ENCODE assay signal across 8 cellular contexts in genomic region chr1:47438321-47439150, GRCh38. TPM values are rescaled to one million over a fixed set of nuclear protein-coding genes. Genes with fewer than 3 reads are reported as not detected.
A peak's percentile ranks its signal among the peaks of the same experiment; 100 is the strongest.
DNase-seq lines count a peak whose midpoint lies in the region; ATAC-seq and TF ChIP-seq lines count a peak whose summit lies in the region.

No MANE protein-coding gene starts in this region.

- DNase-seq in GM20000 (ENCODE audit: low spot score), result peak; percentile 45
- no peak for DNase-seq in RWPE1 (ENCODE audit: low spot score)
- peak; percentile 16 to 39 for DNase-seq in central memory CD8-positive, alpha-beta T cell (ENCODE audit: low spot score in 2 of 2)
- peak; percentile 66 for DNase-seq in osteoblast (ENCODE audit: insufficient read length, low spot score, missing footprints)
- no peak for DNase-seq in NCI-H1105 (lab: John Stamatoyannopoulos, UW)

- TF ChIP-seq CTCF in GM20000 (IDR thresholded peaks at IDR 0.05; ENCODE audit: extremely low read depth, missing control alignments), result no peak
- no peak for TF ChIP-seq CTCF in RWPE1 (conservative IDR thresholded peaks at IDR 0.05; ENCODE audit: low read depth)
- TF ChIP-seq CTCF in osteoblast (IDR thresholded peaks at IDR 0.05; ENCODE audit: extremely low read depth, low read depth, low read length), result no peak

- peaks cover 13% of the 10 kb centered on the region for H3K4me1 ChIP-seq in osteoblast (ENCODE audit: insufficient read depth, low read length)

- POLR2A ChIA-PET in RWPE1 (lab: Yijun Ruan, JAX; ENCODE audit: low non-redundant PET), result no interaction called here

- H3K27ac Mint-ChIP-seq in central memory CD8-positive, alpha-beta T cell (ENCODE audit: low read depth), result peak overlapping the region; percentile 68

- H3K9me3 Mint-ChIP-seq in central memory CD8-positive, alpha-beta T cell, result no peaks in the 10 kb centered on the region

- H3K27ac ChIP-seq in RWPE1, result peak overlapping the region; percentile 87
- no peak overlapping the region for H3K27ac ChIP-seq in osteoblast (ENCODE audit: low read depth, low read length)

- H3K4me3 Mint-ChIP-seq in central memory CD8-positive, alpha-beta T cell, result peak overlapping the region; percentile 90

- H3K4me2 ChIP-seq in osteoblast (ENCODE audit: insufficient read depth, low read length), result peak overlapping the region; percentile 90

- H3K27me3 Mint-ChIP-seq in central memory CD8-positive, alpha-beta T cell, result no peaks in the 10 kb centered on the region

- no peaks in the 10 kb centered on the region for H3K79me2 ChIP-seq in osteoblast (ENCODE audit: insufficient read depth, low read length)

- no peak for ATAC-seq in central memory CD8-positive, alpha-beta T cell (replicated peaks; ENCODE audit: extremely low read depth, poor library complexity, severe bottlenecking)
- ATAC-seq in HG03521 (IDR thresholded peaks at IDR 0.05; ENCODE audit: unreplicated experiment), result no peak
- ATAC-seq in GM21576 (IDR thresholded peaks at IDR 0.05; ENCODE audit: unreplicated experiment), result no peak
- no peak for ATAC-seq in HG03469 (IDR thresholded peaks at IDR 0.05; ENCODE audit: unreplicated experiment)

- CTCF ChIA-PET in RWPE1 (lab: Yijun Ruan, JAX), result interaction anchor here (0.5 to 3.6 kb wide), 23 partner anchors 8 to 290 kb away, joined by 3 to 56 read pairs (median 4); partner anchors contain the start of gene CMPK1

- H3K27me3 ChIP-seq in osteoblast (ENCODE audit: insufficient read depth, low read length), result peaks cover 44% of the 10 kb centered on the region

- no peaks in the 10 kb centered on the region for H4K20me1 ChIP-seq in osteoblast (ENCODE audit: insufficient read depth, low read length)

- no peaks in the 10 kb centered on the region for H3K36me3 ChIP-seq in osteoblast (ENCODE audit: insufficient read depth, low read length)

- peak overlapping the region; percentile 78 for H3K4me3 ChIP-seq in osteoblast (ENCODE audit: insufficient read depth, low read length)

- no peaks in the 10 kb centered on the region for H3K9me3 ChIP-seq in osteoblast (ENCODE audit: low read depth, low read length)

- no peak overlapping the region for H2AFZ ChIP-seq in osteoblast (ENCODE audit: low read length)

- peaks cover 21% of the 10 kb centered on the region for H3K4me1 Mint-ChIP-seq in central memory CD8-positive, alpha-beta T cell

- peaks cover 12% of the 10 kb centered on the region for H3K36me3 Mint-ChIP-seq in central memory CD8-positive, alpha-beta T cell (ENCODE audit: insufficient read depth)

RNA-seq across cellular contexts. Expression of gene FOXD2, which starts 0.7 kb away (rescaled TPM):
- total RNA-seq in osteoblast, result 0.59 and 0.72 TPM in 2 replicates

RNA-seq across cellular contexts. Expression of gene FOXE3, which starts 22.5 kb away (rescaled TPM):
- not detected in 2 replicates for total RNA-seq in osteoblast

Comparison
In these comparisons a context has a peak if more than half of its experiments do, and no peak if none do; other contexts are left out.
1. DNase-seq: peak in GM20000 (single experiment), central memory CD8-positive, alpha-beta T cell (2 of 2) and osteoblast (single experiment); none in RWPE1 (single experiment) and NCI-H1105 (single experiment).